In genomic region chr3:72176537-72177041, GRCh38 we compare ENCODE assay signal across 8 cellular contexts.
DNase-seq lines count a peak whose midpoint lies in the region; ATAC-seq and TF ChIP-seq lines count a peak whose summit lies in the region.

No MANE protein-coding gene starts in this region.

- H4K20me1 ChIP-seq in DOHH2 (ENCODE audit: control insufficient read depth, insufficient read depth, low read depth, low read length), result no peaks in the 10 kb centered on the region

- H3K9me2 ChIP-seq in DOHH2 (replicated peaks; ENCODE audit: control insufficient read depth, low read length), result no peaks in the 10 kb centered on the region

- H3K4me1 ChIP-seq in DOHH2 (ENCODE audit: control insufficient read depth, low read length), result peaks cover 78% of the 10 kb centered on the region

- peaks cover 90% of the 10 kb centered on the region for H3K36me3 ChIP-seq in DOHH2 (ENCODE audit: control insufficient read depth, low read length)

- ATAC-seq in GM21528 (IDR thresholded peaks at IDR 0.05; ENCODE audit: low FRiP score, unreplicated experiment), result peak; percentile 91
- ATAC-seq in HG03575 (IDR thresholded peaks at IDR 0.05; ENCODE audit: extremely low read depth, insufficient number of reproducible peaks, low FRiP score, unreplicated experiment), result peak; percentile 86
- ATAC-seq in Right ventricle myocardium superior (ENCODE audit: poor library complexity), result no peak

- H3K79me2 ChIP-seq in DOHH2 (ENCODE audit: control insufficient read depth, low read length), result peaks cover 18% of the 10 kb centered on the region

- peak overlapping the region; percentile 70 for H3K4me3 ChIP-seq in DOHH2 (ENCODE audit: low read length)

- peak overlapping the region; percentile 84 for H3K27ac ChIP-seq in DOHH2 (ENCODE audit: low read depth, low read length)

- TF ChIP-seq CTCF in DOHH2 (IDR thresholded peaks at IDR 0.05; ENCODE audit: low read depth, low read length, poor library complexity, severe bottlenecking), result no peak

- no peaks in the 10 kb centered on the region for H3K27me3 ChIP-seq in DOHH2 (ENCODE audit: control insufficient read depth, low read length)

- intact Hi-C loops in Right ventricle myocardium superior (cut with DNase I), result no loop called here

- DNase-seq in germinal center (ENCODE audit: low spot score) (peak; percentile 77), NCI-H526 treated with DMSO at 0.1 percent for 48 hours (lab: John Stamatoyannopoulos, UW) (no peak), hippocampal formation (lab: John Stamatoyannopoulos, UW) (no peak), NCI-H1417 treated with DMSO at 0.1 percent for 48 hours (lab: John Stamatoyannopoulos, UW) (no peak), Right ventricle myocardium superior (no peak)

- H3K4me2 ChIP-seq in DOHH2 (ENCODE audit: low read length), result peak overlapping the region; percentile 98

- H3K9me3 ChIP-seq in DOHH2 (ENCODE audit: control insufficient read depth, insufficient read depth, low read length), result no peaks in the 10 kb centered on the region

- H3F3A ChIP-seq in DOHH2 (ENCODE audit: control insufficient read depth, insufficient read depth), result peaks cover 39% of the 10 kb centered on the region
